Comparison of ENCODE assay signal across 1 cellular context in the genomic region with DNA sequence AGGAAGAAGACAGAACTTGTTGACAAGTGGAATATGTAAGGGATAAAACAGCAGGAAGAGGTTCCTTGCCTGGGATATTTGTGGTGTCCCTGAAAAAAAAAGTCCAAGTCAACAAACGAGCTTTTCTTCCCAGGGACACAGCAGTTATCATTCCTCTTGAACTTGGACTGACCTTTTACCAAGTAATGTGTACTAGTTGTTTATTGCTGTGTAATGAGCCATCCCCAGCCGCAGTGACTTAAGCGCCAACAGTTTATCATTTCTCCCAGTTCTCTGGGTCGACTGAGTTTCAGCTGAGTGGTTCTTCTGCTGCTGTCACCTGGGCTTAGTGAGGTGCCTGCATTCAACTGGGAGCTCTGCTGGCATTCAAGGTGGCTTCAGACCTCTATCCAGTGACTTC.
TF ChIP-seq lines count a peak whose summit lies in the region.

No MANE protein-coding gene starts in this region.

TF ChIP-seq in K562, 482 proteins besides CTCF, POLR2A, EP300 and RAD21 (continued from another document):
- TF ChIP-seq, protein P1, sequence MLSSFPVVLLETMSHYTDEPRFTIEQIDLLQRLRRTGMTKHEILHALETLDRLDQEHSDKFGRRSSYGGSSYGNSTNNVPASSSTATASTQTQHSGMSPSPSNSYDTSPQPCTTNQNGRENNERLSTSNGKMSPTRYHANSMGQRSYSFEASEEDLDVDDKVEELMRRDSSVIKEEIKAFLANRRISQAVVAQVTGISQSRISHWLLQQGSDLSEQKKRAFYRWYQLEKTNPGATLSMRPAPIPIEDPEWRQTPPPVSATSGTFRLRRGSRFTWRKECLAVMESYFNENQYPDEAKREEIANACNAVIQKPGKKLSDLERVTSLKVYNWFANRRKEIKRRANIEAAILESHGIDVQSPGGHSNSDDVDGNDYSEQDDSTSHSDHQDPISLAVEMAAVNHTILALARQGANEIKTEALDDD (IDR thresholded peaks at IDR 0.05), result peak; percentile 99
- TF ChIP-seq ESRRA (IDR thresholded peaks at IDR 0.05; ENCODE audit: borderline replicate concordance, low read depth) (peak; percentile 43; the same call in 1 of the 2 replicates), NFATC3 (IDR thresholded peaks at IDR 0.05) (no peak), NR2C1 (IDR thresholded peaks at IDR 0.05) (0 out of 2 replicates have a peak, but pooled peaks have one; percentile 3), NR2C1 (tag; IDR thresholded peaks at IDR 0.05) (no peak), TBL1XR1 (IDR thresholded peaks at IDR 0.05; ENCODE audit: low read length in 2 of 2) (no peak), TCF3 (CRISPR knock-in tag; IDR thresholded peaks at IDR 0.05) (0 out of 2 replicates have a peak, but pooled peaks have one; percentile 11), NFYB (IDR thresholded peaks at IDR 0.05; ENCODE audit: extremely low read depth, insufficient read length) (no peak), ZKSCAN8 (CRISPR knock-in tag; IDR thresholded peaks at IDR 0.05) (peak; percentile 82; the same call in 1 of the 2 replicates), RCOR1 (IDR thresholded peaks at IDR 0.05; ENCODE audit: borderline replicate concordance in 1 of 2, low read depth in 2 of 2, low read length in 2 of 2) (0 out of 4 replicates have a peak, but pooled peaks of 1 of the 2 experiments have one; percentile 8), SNAPC5 (CRISPR knock-in tag; IDR thresholded peaks at IDR 0.05) (no peak), SUPT5H (IDR thresholded peaks at IDR 0.05) (no peak), TEAD2 (tag; IDR thresholded peaks at IDR 0.05) (no peak), CBFA2T3 (IDR thresholded peaks at IDR 0.05) (no peak; the same call in 1 of the 2 replicates), HEY1 (CRISPR knock-in tag; IDR thresholded peaks at IDR 0.05; ENCODE audit: borderline replicate concordance) (no peak), ZFP30 (CRISPR knock-in tag; IDR thresholded peaks at IDR 0.05; ENCODE audit: borderline replicate concordance) (no peak), KLF6 (CRISPR knock-in tag; IDR thresholded peaks at IDR 0.05; ENCODE audit: borderline replicate concordance) (no peak), RBM15 (IDR thresholded peaks at IDR 0.05; ENCODE audit: insufficient read depth, low read length) (no peak), FOXK2 (conservative IDR thresholded peaks at IDR 0.05 in 1 of 2, IDR thresholded peaks at IDR 0.05 in 1 of 2; ENCODE audit: low read depth in 2 of 2) (0 out of 4 replicates have a peak, but pooled peaks of 1 of the 2 experiments have one; percentile 22), BACH1 (tag; IDR thresholded peaks at IDR 0.05) (no peak), JUN (IDR thresholded peaks at IDR 0.05; ENCODE audit: borderline replicate concordance, low read depth, low read length) (no peak), JUN (CRISPR knock-in tag; IDR thresholded peaks at IDR 0.05; ENCODE audit: borderline replicate concordance) (no peak), SMARCA4 (IDR thresholded peaks at IDR 0.05) (0 out of 2 replicates have a peak, but pooled peaks have one; percentile 13)
- TF ChIP-seq, protein P2, sequence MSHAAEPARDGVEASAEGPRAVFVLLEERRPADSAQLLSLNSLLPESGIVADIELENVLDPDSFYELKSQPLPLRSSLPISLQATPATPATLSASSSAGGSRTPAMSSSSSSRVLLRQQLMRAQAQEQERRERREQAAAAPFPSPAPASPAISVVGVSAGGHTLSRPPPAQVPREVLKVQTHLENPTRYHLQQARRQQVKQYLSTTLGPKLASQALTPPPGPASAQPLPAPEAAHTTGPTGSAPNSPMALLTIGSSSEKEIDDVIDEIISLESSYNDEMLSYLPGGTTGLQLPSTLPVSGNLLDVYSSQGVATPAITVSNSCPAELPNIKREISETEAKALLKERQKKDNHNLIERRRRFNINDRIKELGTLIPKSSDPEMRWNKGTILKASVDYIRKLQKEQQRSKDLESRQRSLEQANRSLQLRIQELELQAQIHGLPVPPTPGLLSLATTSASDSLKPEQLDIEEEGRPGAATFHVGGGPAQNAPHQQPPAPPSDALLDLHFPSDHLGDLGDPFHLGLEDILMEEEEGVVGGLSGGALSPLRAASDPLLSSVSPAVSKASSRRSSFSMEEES (CRISPR knock-in tag; IDR thresholded peaks at IDR 0.05), result no peak
- TF ChIP-seq, protein P3, sequence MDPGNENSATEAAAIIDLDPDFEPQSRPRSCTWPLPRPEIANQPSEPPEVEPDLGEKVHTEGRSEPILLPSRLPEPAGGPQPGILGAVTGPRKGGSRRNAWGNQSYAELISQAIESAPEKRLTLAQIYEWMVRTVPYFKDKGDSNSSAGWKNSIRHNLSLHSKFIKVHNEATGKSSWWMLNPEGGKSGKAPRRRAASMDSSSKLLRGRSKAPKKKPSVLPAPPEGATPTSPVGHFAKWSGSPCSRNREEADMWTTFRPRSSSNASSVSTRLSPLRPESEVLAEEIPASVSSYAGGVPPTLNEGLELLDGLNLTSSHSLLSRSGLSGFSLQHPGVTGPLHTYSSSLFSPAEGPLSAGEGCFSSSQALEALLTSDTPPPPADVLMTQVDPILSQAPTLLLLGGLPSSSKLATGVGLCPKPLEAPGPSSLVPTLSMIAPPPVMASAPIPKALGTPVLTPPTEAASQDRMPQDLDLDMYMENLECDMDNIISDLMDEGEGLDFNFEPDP (CRISPR knock-in tag; IDR thresholded peaks at IDR 0.05), result no peak
TF ChIP-seq in K562: peak in this region for 12.
